9 cellular contexts compared by ENCODE assay signal in the genomic region with DNA sequence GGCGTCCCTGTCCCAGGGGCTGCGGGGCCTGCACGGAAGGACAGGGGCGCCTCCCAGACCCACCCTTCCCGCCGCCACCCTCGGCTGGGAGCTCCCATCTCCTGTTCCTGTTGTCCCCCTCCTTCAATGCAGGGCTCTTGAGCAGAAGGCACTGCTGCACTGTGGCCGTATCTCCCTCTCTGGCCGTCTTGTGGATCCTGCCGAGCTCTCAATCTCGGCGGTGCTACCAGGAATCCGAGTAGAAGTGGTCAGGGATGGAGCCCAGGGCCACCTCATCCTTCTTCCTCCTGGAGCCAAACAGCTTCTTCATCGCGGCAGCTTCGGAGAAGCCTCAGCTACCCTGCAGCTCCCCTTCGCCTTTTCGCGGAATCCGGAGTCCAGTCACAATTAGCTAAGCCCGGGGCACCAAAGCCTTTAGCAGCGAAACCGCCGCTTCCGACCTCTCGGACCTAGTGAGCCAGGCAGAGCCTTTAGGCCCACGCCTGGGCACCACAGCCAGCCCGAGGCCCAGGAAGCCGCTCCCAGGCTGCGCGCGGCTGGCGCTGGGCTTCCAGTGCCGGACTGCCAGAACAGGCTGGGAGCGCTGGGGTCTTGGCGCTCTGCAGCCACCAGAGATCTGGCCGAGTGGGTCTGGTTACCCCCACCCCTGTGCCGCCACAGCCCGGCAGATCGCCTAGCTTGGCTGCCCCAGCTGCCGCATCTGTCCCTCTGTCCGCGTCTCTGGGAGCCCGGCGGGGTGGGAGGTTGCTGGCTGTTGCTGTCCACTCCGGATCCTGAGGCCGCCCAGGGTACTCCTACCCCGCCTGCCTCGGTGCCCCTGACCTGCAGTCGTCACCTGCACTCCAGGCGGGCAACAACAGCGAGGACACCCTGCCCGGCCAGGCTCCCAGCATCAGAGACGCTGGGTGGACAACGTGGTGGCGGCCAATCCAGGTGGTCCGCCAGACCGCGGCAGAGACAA.
DNase-seq lines count a peak whose midpoint lies in the region; ATAC-seq and TF ChIP-seq lines count a peak whose summit lies in the region.
"Had no signal": no experiment of that assay in that cellular context is flagged by ENCODE, and none has a peak within 500 bp of the region (broad histone marks: within the 10 kb centered on the region; RNA-seq: fewer than 3 reads in every experiment).

No MANE protein-coding gene starts in this region.

- POLR2A ChIA-PET in activated B cell treated with CpG ODN at 0.5 μM for 24 hours (lab: Charles Lee) = interaction anchor here (0.6 kb wide), 1 partner anchor 80 kb away, joined by 4 read pairs; no protein-coding TSS in a partner anchor
- POLR2A ChIA-PET in CD8-positive, alpha-beta T cell (lab: Charles Lee) = no interaction called here

- H3K4me3 Mint-ChIP-seq in activated B cell treated with CpG ODN at 0.5 μM for 24 hours = peak overlapping the region; percentile 57
- peak overlapping the region; percentile 67 for H3K4me3 Mint-ChIP-seq in progenitor cell of endocrine pancreas (ENCODE audit: low read depth)
- no peak overlapping the region for H3K4me3 Mint-ChIP-seq in CD8-positive, alpha-beta T cell

- no peaks in the 10 kb centered on the region for H3K9me3 ChIP-seq in heart right ventricle
- H3K9me3 ChIP-seq in CD8-positive, alpha-beta T cell (ENCODE audit: low read length) = no peaks in the 10 kb centered on the region

- H3K9me3 Mint-ChIP-seq in activated B cell treated with CpG ODN at 0.5 μM for 24 hours (no peaks in the 10 kb centered on the region), progenitor cell of endocrine pancreas (ENCODE audit: low read depth) (no peaks in the 10 kb centered on the region)
- no peaks in the 10 kb centered on the region for H3K9me3 Mint-ChIP-seq in CD8-positive, alpha-beta T cell

- CTCF ChIA-PET in activated B cell treated with CpG ODN at 0.5 μM for 24 hours (lab: Charles Lee) = no interaction called here
- CTCF ChIA-PET in CD8-positive, alpha-beta T cell (lab: Charles Lee) = interaction anchor here (0.9 kb wide), 1 partner anchor 11 kb away, joined by 3 read pairs; no protein-coding TSS in a partner anchor

- H3K27me3 Mint-ChIP-seq in activated B cell treated with CpG ODN at 0.5 μM for 24 hours (peaks cover 37% of the 10 kb centered on the region), progenitor cell of endocrine pancreas (peaks cover 77% of the 10 kb centered on the region)
- peaks cover 34% of the 10 kb centered on the region for H3K27me3 Mint-ChIP-seq in CD8-positive, alpha-beta T cell (ENCODE audit: low read depth)

- intact Hi-C loops in activated B cell treated with CpG ODN at 0.5 μM for 24 hours (cut with micrococcal nuclease) (no loop called here), heart right ventricle (cut with DNase I) (no loop called here)
- intact Hi-C loops in CD8-positive, alpha-beta T cell (cut with DNase I, micrococcal nuclease) = no loop called here

- TF ChIP-seq CTCF in activated B cell treated with CpG ODN at 0.5 μM for 24 hours (IDR thresholded peaks at IDR 0.05) (no peak), heart right ventricle (IDR thresholded peaks at IDR 0.05) (no peak), progenitor cell of endocrine pancreas (IDR thresholded peaks at IDR 0.05; ENCODE audit: unreplicated experiment) (no peak)
- no peak for TF ChIP-seq CTCF in CD8-positive, alpha-beta T cell (IDR thresholded peaks at IDR 0.05)

- H3K4me1 Mint-ChIP-seq in activated B cell treated with CpG ODN at 0.5 μM for 24 hours (peaks cover 11% of the 10 kb centered on the region), progenitor cell of endocrine pancreas (ENCODE audit: low read depth) (peaks cover 3% of the 10 kb centered on the region)
- H3K4me1 Mint-ChIP-seq in CD8-positive, alpha-beta T cell (ENCODE audit: low read depth) = peaks cover 3% of the 10 kb centered on the region

- no peak overlapping the region for H3K27ac Mint-ChIP-seq in activated B cell treated with CpG ODN at 0.5 μM for 24 hours
- H3K27ac Mint-ChIP-seq in progenitor cell of endocrine pancreas = no peak overlapping the region
- no peak overlapping the region for H3K27ac Mint-ChIP-seq in CD8-positive, alpha-beta T cell

- no peak overlapping the region for H3K27ac ChIP-seq in heart right ventricle
- H3K27ac ChIP-seq in CD8-positive, alpha-beta T cell (ENCODE audit: low read depth, low read length) = no peak overlapping the region

- 2% methylated on average over 59 of the region's 59 CpGs for WGBS in heart right ventricle, 2 donors

- DNase-seq in EH (ENCODE audit: low read depth) = peak; percentile 18
- no peak for DNase-seq in activated B cell treated with CpG ODN at 0.5 μM for 24 hours
- no peak for DNase-seq in heart right ventricle
- DNase-seq in progenitor cell of endocrine pancreas (ENCODE audit: low spot score, unreplicated experiment) = no peak
- no peak for DNase-seq in stimulated activated CD4-positive, alpha-beta T cell treated with anti-CD3 and anti-CD28 coated beads, Interleukin-4, amount 100 ng/mL, for 1 hour
- DNase-seq in CD8-positive, alpha-beta T cell = no peak
- no peak for DNase-seq in RKO (ENCODE audit: low spot score)
- DNase-seq: hippocampal formation had no signal

- H3K4me1 ChIP-seq in heart right ventricle = peaks cover 0 to 21% (median 16%) of the 10 kb centered on the region in 9 donors
- H3K4me1 ChIP-seq in CD8-positive, alpha-beta T cell (ENCODE audit: insufficient read depth, low read length) = no peaks in the 10 kb centered on the region

- peaks cover 11 to 95% (median 81%) of the 10 kb centered on the region in 7 donors for H3K27me3 ChIP-seq in heart right ventricle
- H3K27me3 ChIP-seq in CD8-positive, alpha-beta T cell (ENCODE audit: insufficient read depth, low read length) = peaks cover 6% of the 10 kb centered on the region

- no peak for ATAC-seq in activated B cell treated with CpG ODN at 0.5 μM for 24 hours (ENCODE audit: low read depth)
- ATAC-seq in heart right ventricle = peak in 6 of 8 donors; percentile 28 to 44 (median 38)
- ATAC-seq in HG03442 (IDR thresholded peaks at IDR 0.05; ENCODE audit: unreplicated experiment) = no peak
- ATAC-seq in CD8-positive, alpha-beta T cell = no peak

- H3K36me3 ChIP-seq in heart right ventricle = no peaks in the 10 kb centered on the region
- no peaks in the 10 kb centered on the region for H3K36me3 ChIP-seq in CD8-positive, alpha-beta T cell (ENCODE audit: insufficient read depth, low read length)

- H3K4me3 ChIP-seq in heart right ventricle = peak overlapping the region; percentile 18 to 48 (median 30)
- H3K4me3 ChIP-seq in CD8-positive, alpha-beta T cell (ENCODE audit: low read depth, low read length) = no peak overlapping the region

- H3K36me3 Mint-ChIP-seq in activated B cell treated with CpG ODN at 0.5 μM for 24 hours (ENCODE audit: low read depth) (no peaks in the 10 kb centered on the region), progenitor cell of endocrine pancreas (ENCODE audit: insufficient read depth) (no peaks in the 10 kb centered on the region)
- H3K36me3 Mint-ChIP-seq in CD8-positive, alpha-beta T cell = no peaks in the 10 kb centered on the region

Comparison
In these comparisons a context has a peak if more than half of its experiments do, and no peak if none do; other contexts are left out.
1. ATAC-seq: peak in heart right ventricle (6 of 8); none in activated B cell treated with CpG ODN at 0.5 μM for 24 hours (single experiment), HG03442 (single experiment) and CD8-positive, alpha-beta T cell (single experiment).